Comparison of ENCODE assay signal across 22 cellular contexts in genomic region chr7:23477170-23477525, GRCh38. TPM values are rescaled to one million over a fixed set of nuclear protein-coding genes. Genes with fewer than 3 reads are reported as not detected.
DNase-seq lines count a peak whose midpoint lies in the region; ATAC-seq and TF ChIP-seq lines count a peak whose summit lies in the region.
"Had no signal": no experiment of that assay in that cellular context is flagged by ENCODE, and none has a peak within 500 bp of the region (broad histone marks: within the 10 kb centered on the region; RNA-seq: fewer than 3 reads in every experiment).

No MANE protein-coding gene starts in this region.

- H3K9ac ChIP-seq in OCI-LY3 (ENCODE audit: low read length) = no peak overlapping the region

- peak overlapping the region; percentile 76; the same call in 1 of the 2 replicates for H3K4me2 ChIP-seq in OCI-LY3 (ENCODE audit: low read length)

- POLR2A ChIA-PET in HEK293 (lab: Yijun Ruan, JAX) = interaction anchor here (1.4 kb wide), 1 partner anchor 9 kb away, joined by 10 read pairs; no protein-coding TSS in a partner anchor

- H2AFZ ChIP-seq in OCI-LY3 (ENCODE audit: low read depth, low read length) = no peak overlapping the region
- H2AFZ ChIP-seq in neuron (ENCODE audit: low read depth, low read length) = no peak overlapping the region

- no peaks in the 10 kb centered on the region for H4K20me1 ChIP-seq in OCI-LY3 (ENCODE audit: insufficient read depth, low read length)

- 100% methylated on average over 1 of the region's 1 CpG; no CpG with 5 or more reads in 1 of the 2 experiments for WGBS in ectodermal cell, 2 experiments
- WGBS in esophagus muscularis mucosa = 88% methylated on average over 1 of the region's 1 CpG

- no peak overlapping the region for H3K27ac ChIP-seq in HEK293 (ENCODE audit: extremely low read depth, low read depth, low read length)
- H3K27ac ChIP-seq in OCI-LY3 (ENCODE audit: low read length) = no peak overlapping the region
- no peak overlapping the region for H3K27ac ChIP-seq in ectodermal cell (ENCODE audit: insufficient read depth, low read depth, low read length, poor library complexity, severe bottlenecking)
- no peak overlapping the region for H3K27ac ChIP-seq in esophagus muscularis mucosa (replicated peaks in 1 of 4)
- H3K27ac ChIP-seq: heart right ventricle, left ventricle myocardium inferior, prostate gland, vagina had no signal

- no peaks in the 10 kb centered on the region for H3K27me3 ChIP-seq in OCI-LY3 (ENCODE audit: low read depth, low read length)
- no peaks in the 10 kb centered on the region for H3K27me3 ChIP-seq in ectodermal cell (ENCODE audit: control insufficient read depth, insufficient read depth, low read length, poor library complexity, severe bottlenecking)
- H3K27me3 ChIP-seq in neuron (ENCODE audit: insufficient read depth, low read length) = no peaks in the 10 kb centered on the region
- H3K27me3 ChIP-seq in esophagus muscularis mucosa = peaks cover 14 to 94% (median 61%) of the 10 kb centered on the region in 4 donors
- H3K27me3 ChIP-seq: MG63 had no signal

- TF ChIP-seq CTCF in HEK293 (tag by site-specific recombination; IDR thresholded peaks at IDR 0.05) (no peak), OCI-LY3 (IDR thresholded peaks at IDR 0.05; ENCODE audit: low read depth, low read length) (no peak), esophagus muscularis mucosa (IDR thresholded peaks at IDR 0.05) (no peak)

- H3K4me3 ChIP-seq in HEK293 (ENCODE audit: low read depth, low read length) = no peak overlapping the region
- no peak overlapping the region for H3K4me3 ChIP-seq in OCI-LY3 (ENCODE audit: low read length)
- H3K4me3 ChIP-seq in ectodermal cell (ENCODE audit: insufficient read depth, low read depth, low read length) = peak overlapping the region; percentile 35
- peak overlapping the region; percentile 63 for H3K4me3 ChIP-seq in neuron (ENCODE audit: low read length)
- no peak overlapping the region for H3K4me3 ChIP-seq in esophagus muscularis mucosa
- H3K4me3 ChIP-seq: heart right ventricle, left ventricle myocardium inferior, prostate gland, vagina had no signal

- H3K79me2 ChIP-seq in OCI-LY3 (ENCODE audit: low read length) = peaks cover 42% of the 10 kb centered on the region

- CTCF ChIA-PET in HEK293 (lab: Yijun Ruan, JAX) = interaction anchor here (0.6 to 0.9 kb wide), 2 partner anchors 23 to 54 kb away, joined by 3 to 4 read pairs; no protein-coding TSS in a partner anchor

- H3K9me3 ChIP-seq in HEK293 (ENCODE audit: control insufficient read depth, insufficient read depth, low read depth, low read length) (no peaks in the 10 kb centered on the region), OCI-LY3 (ENCODE audit: insufficient read depth, low read length) (no peaks in the 10 kb centered on the region), ectodermal cell (ENCODE audit: control insufficient read depth, low read length) (no peaks in the 10 kb centered on the region), neuron (ENCODE audit: low read length) (no peaks in the 10 kb centered on the region), esophagus muscularis mucosa (no peaks in the 10 kb centered on the region)
- H3K9me3 ChIP-seq: heart right ventricle, left ventricle myocardium inferior, MG63, prostate gland, vagina had no signal

- TF ChIP-seq POLR2A in esophagus muscularis mucosa (IDR thresholded peaks at IDR 0.05; ENCODE audit: low read depth) = no peak

- H3K4me1 ChIP-seq in HEK293 (ENCODE audit: control insufficient read depth, insufficient read depth, low read length) = peaks cover 28% of the 10 kb centered on the region
- H3K4me1 ChIP-seq in OCI-LY3 (ENCODE audit: low read length) = peaks cover 16% of the 10 kb centered on the region; the same call in 1 of the 2 replicates
- H3K4me1 ChIP-seq in ectodermal cell (ENCODE audit: control insufficient read depth, insufficient read depth, low read length) = no peaks in the 10 kb centered on the region
- peaks cover 23% of the 10 kb centered on the region for H3K4me1 ChIP-seq in neuron (ENCODE audit: insufficient read depth, low read length)
- peaks cover 13 to 15% (median 14%) of the 10 kb centered on the region in 4 donors for H3K4me1 ChIP-seq in esophagus muscularis mucosa
- H3K4me1 ChIP-seq: prostate gland had no signal

- no peak for TF ChIP-seq EP300 in esophagus muscularis mucosa (IDR thresholded peaks at IDR 0.05)

- DNase-seq in esophagus muscularis mucosa (ENCODE audit: extremely low spot score) = no peak
- DNase-seq: activated CD4-positive, alpha-beta T cell treated with anti-CD3 and anti-CD28 coated beads for 48 hours; activated naive CD4-positive, alpha-beta T cell treated with anti-CD3 and anti-CD28 coated beads for 36 hours; activated T-cell treated with anti-CD3 and anti-CD28 coated beads, Interleukin-2, amount 50 U/mL, for 72 hours; amygdala; CD8-positive, alpha-beta T cell; heart right ventricle; left ventricle myocardium inferior; MG63; NCI-H2171 treated with DMSO at 0.1 percent for 48 hours; SIG-M5; stimulated activated CD4-positive, alpha-beta T cell treated with anti-CD3 and anti-CD28 coated beads, Interleukin-1b, Interleukin-23, amount 100 ng/mL, for 48 hours; T-helper 17 cell had no signal

- H3K36me3 ChIP-seq in HEK293 (ENCODE audit: control insufficient read depth in 2 of 2, insufficient read depth in 1 of 2, low read length in 2 of 2) = no peaks in the 10 kb centered on the region
- H3K36me3 ChIP-seq in OCI-LY3 (replicated peaks; ENCODE audit: low read depth, low read length) = no peaks in the 10 kb centered on the region
- no peaks in the 10 kb centered on the region for H3K36me3 ChIP-seq in ectodermal cell (ENCODE audit: control insufficient read depth, insufficient read depth, low read length)
- no peaks in the 10 kb centered on the region for H3K36me3 ChIP-seq in neuron (ENCODE audit: insufficient read depth, low read length)
- no peaks in the 10 kb centered on the region for H3K36me3 ChIP-seq in esophagus muscularis mucosa
- H3K36me3 ChIP-seq: heart right ventricle, left ventricle myocardium inferior, MG63, prostate gland, vagina had no signal

- no peak for ATAC-seq in HG02981 (IDR thresholded peaks at IDR 0.05; ENCODE audit: unreplicated experiment)
- no peak for ATAC-seq in HG03175 (IDR thresholded peaks at IDR 0.05; ENCODE audit: unreplicated experiment)
- ATAC-seq: activated T-cell treated with anti-CD3 and anti-CD28 coated beads, Interleukin-2, amount 50 U/mL, for 72 hours; CD8-positive, alpha-beta T cell; heart right ventricle; stimulated activated effector memory CD8-positive, alpha-beta T cell treated with anti-CD3 and anti-CD28 coated beads, Interleukin-12 subunit alpha, Interleukin-12 subunit beta, amount 100 ng/mL, for 72 hours; T-helper 17 cell had no signal

- intact Hi-C loops in esophagus muscularis mucosa (cut with DNase I) = no loop called here

TF ChIP-seq in HEK293, 187 proteins besides CTCF, POLR2A, EP300 and RAD21:
- TF ChIP-seq KLF16 (tag by site-specific recombination; IDR thresholded peaks at IDR 0.05) (no peak), MZF1 (tag by site-specific recombination; IDR thresholded peaks at IDR 0.05; ENCODE audit: borderline replicate concordance) (peak; percentile 87; the same call in 1 of the 2 replicates)
TF ChIP-seq in HEK293: peak in this region for 1.

RNA-seq across cellular contexts. Expression of gene IGF2BP3, which starts 6.9 kb away (rescaled TPM):
- polyA plus RNA-seq in ectodermal cell (2013, experiment 1 of 4) = 141 TPM
- polyA plus RNA-seq in ectodermal cell (2013, experiment 2 of 4) = 166 TPM
- polyA plus RNA-seq in ectodermal cell (2013, experiment 3 of 4) = 118 TPM
- 129 TPM for polyA plus RNA-seq in ectodermal cell (2013, experiment 4 of 4)
- 1 to 10 TPM in 1 of 4 donors, under 1 TPM in 1, not detected in 2; 0.45 to 1.7 TPM for total RNA-seq in esophagus muscularis mucosa
- total RNA-seq: CD8-positive, alpha-beta T cell had no signal

RNA-seq across cellular contexts. Expression of gene TRA2A, which starts 54.6 kb away (rescaled TPM):
- polyA plus RNA-seq in ectodermal cell (2013, experiment 1 of 4) = 175 TPM
- 162 TPM for polyA plus RNA-seq in ectodermal cell (2013, experiment 2 of 4)
- 126 TPM for polyA plus RNA-seq in ectodermal cell (2013, experiment 3 of 4)
- 140 TPM for polyA plus RNA-seq in ectodermal cell (2013, experiment 4 of 4)
- 10 to 100 TPM; 16.7 to 35.3 (median 28.7) TPM for total RNA-seq in esophagus muscularis mucosa

Comparison
In these comparisons a context has a peak if more than half of its experiments do, and no peak if none do; other contexts are left out.
1. H3K4me3 ChIP-seq: peak in ectodermal cell (single experiment) and neuron (single experiment); none in HEK293 (single experiment), OCI-LY3 (single experiment) and esophagus muscularis mucosa (0 of 4).